In the genomic region with DNA sequence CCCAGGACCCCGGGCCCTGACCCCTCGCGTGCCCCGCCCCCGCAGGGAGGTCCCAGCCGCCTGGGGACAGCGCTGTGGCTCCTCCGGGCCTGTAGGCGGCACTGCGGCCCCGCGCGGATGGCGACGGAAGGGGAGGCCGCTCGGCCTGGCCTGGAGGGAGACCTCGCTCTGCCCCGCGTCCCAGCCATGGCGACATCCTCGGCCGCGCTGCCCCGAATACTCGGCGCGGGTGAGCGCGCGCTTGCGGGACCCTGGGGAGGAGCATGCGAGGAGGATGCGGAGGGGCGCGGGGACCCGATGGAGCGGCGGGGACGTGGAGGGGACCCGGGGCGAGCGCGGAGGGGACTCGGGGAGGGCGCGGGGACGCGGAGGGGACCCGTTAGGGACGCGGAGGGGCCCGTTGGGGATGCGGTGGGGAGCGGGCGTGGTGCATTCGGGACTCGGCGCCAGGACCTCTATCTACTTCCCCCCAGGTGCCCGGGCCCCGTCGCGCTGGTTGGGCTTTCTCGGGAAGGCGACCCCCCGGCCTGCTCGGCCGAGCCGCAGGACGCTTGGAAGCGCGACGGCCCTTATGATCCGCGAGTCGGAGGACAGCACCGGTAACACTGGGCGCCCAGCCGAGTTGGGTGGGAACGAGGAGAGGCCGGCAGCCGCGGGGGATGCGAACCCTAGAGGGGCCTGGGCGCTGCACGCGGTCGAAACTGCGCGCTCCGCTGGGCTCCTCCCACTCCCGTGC, we compare ENCODE assay signal across 8 cellular contexts. TPM values are rescaled to one million over a fixed set of nuclear protein-coding genes. Genes with fewer than 3 reads are reported as not detected.
A peak's percentile ranks its signal among the peaks of the same experiment; 100 is the strongest.
DNase-seq lines count a peak whose midpoint lies in the region; ATAC-seq and TF ChIP-seq lines count a peak whose summit lies in the region.

MRPS2 (plus strand) TSS at position 158 of the 736 bp plus-strand sequence; CDS start at position 187, 29 bp downstream.

- H3K79me2 ChIP-seq in SU-DHL-6 (ENCODE audit: insufficient read depth, low read length) (peaks cover 20% of the 10 kb centered on the region), trophoblast cell (ENCODE audit: control insufficient read depth, insufficient read depth, low read length, poor library complexity) (peaks cover 12% of the 10 kb centered on the region)

- TF ChIP-seq POLR2A in tibial nerve (IDR thresholded peaks at IDR 0.05) = peak in 1 of 2 donors; percentile 30

- H3K27ac Mint-ChIP-seq in activated naive CD8-positive, alpha-beta T cell treated with anti-CD3 and anti-CD28 coated beads, Interleukin-2, amount 10 ng/mL, durations not matched to agents 7 days and 5 days = peak within 1 kb of the TSS; percentile 90

- H3K18ac ChIP-seq in trophoblast cell (ENCODE audit: low read length) = peak within 1 kb of the TSS; percentile 87

- H3K14ac ChIP-seq in trophoblast cell (ENCODE audit: low read length) = peak within 1 kb of the TSS; percentile 42

- H3K27me3 ChIP-seq in SU-DHL-6 (ENCODE audit: low read length) (no peaks in the 10 kb centered on the region), trophoblast cell (ENCODE audit: insufficient read depth, low read length) (no peaks in the 10 kb centered on the region), tibial nerve (no peaks in the 10 kb centered on the region)

- peak within 1 kb of the TSS; percentile 61 for H4K12ac ChIP-seq in trophoblast cell (ENCODE audit: low read depth, low read length)

- no peaks in the 10 kb centered on the region for H3F3A ChIP-seq in SU-DHL-6 (ENCODE audit: insufficient read depth)

- no peaks in the 10 kb centered on the region for H3K36me3 ChIP-seq in SU-DHL-6 (ENCODE audit: low read length)
- peaks cover 37% of the 10 kb centered on the region in 2 experiments for H3K36me3 ChIP-seq in trophoblast cell (ENCODE audit: control insufficient read depth in 1 of 2, insufficient read depth in 2 of 2, low read length in 2 of 2)
- H3K36me3 ChIP-seq in tibial nerve = peaks cover 0 to 40% (median 9%) of the 10 kb centered on the region in 3 donors

- H2AFZ ChIP-seq in SU-DHL-6 (ENCODE audit: low read depth, low read length, severe bottlenecking) (peak within 1 kb of the TSS; percentile 85), trophoblast cell (ENCODE audit: insufficient read depth, low read length, poor library complexity) (peak within 1 kb of the TSS; percentile 90)

- peak within 1 kb of the TSS; percentile 29 for H2BK12ac ChIP-seq in trophoblast cell (ENCODE audit: low read length)

- H2BK120ac ChIP-seq in trophoblast cell (ENCODE audit: insufficient read depth, low read length, poor library complexity) = peak within 1 kb of the TSS; percentile 46

- peak within 1 kb of the TSS; percentile 70 for H2BK5ac ChIP-seq in trophoblast cell (ENCODE audit: low read depth, low read length, poor library complexity)

- H3K4me3 ChIP-seq in SU-DHL-6 (ENCODE audit: insufficient read depth, low read length, poor library complexity, severe bottlenecking) (peak within 1 kb of the TSS; percentile 99), trophoblast cell (ENCODE audit: low read depth, low read length) (peak within 1 kb of the TSS; percentile 95), tibial nerve (peak within 1 kb of the TSS; percentile 65 to 100 (median 72))

- POLR2A ChIA-PET in activated naive CD8-positive, alpha-beta T cell treated with anti-CD3 and anti-CD28 coated beads, Interleukin-2, amount 10 ng/mL, durations not matched to agents 7 days and 5 days (lab: Charles Lee) = no interaction called here

- no CpG with 5 or more reads among the region's 92 CpGs for WGBS in trophoblast cell (ENCODE audit: extremely low coverage, insufficient coverage, insufficient read length)
- 1% methylated on average over 41 to 68 of the region's 92 CpGs for WGBS in tibial nerve, 2 donors

- H3K4me2 ChIP-seq in SU-DHL-6 (ENCODE audit: low read depth, low read length, poor library complexity, severe bottlenecking) (peak within 1 kb of the TSS; percentile 66), trophoblast cell (ENCODE audit: low read length) (peak within 1 kb of the TSS; percentile 99)

- H3K9ac ChIP-seq in SU-DHL-6 (ENCODE audit: low read length) (peak within 1 kb of the TSS; percentile 99), trophoblast cell (ENCODE audit: low read length) (peak within 1 kb of the TSS; percentile 90)

- peak within 1 kb of the TSS; percentile 17 for H2AK5ac ChIP-seq in trophoblast cell (ENCODE audit: low read length)

- H3K23ac ChIP-seq in trophoblast cell (ENCODE audit: low read length) = no peak within 1 kb of the TSS

- ATAC-seq in activated naive CD8-positive, alpha-beta T cell treated with anti-CD3 and anti-CD28 coated beads, Interleukin-2, amount 10 ng/mL, durations not matched to agents 7 days and 5 days (ENCODE audit: low read depth) = peak; percentile 94
- peak; percentile 98 for ATAC-seq in Right ventricle myocardium superior (ENCODE audit: poor library complexity)

- no peaks in the 10 kb centered on the region; the same call in 1 of the 2 replicates for H4K20me1 ChIP-seq in SU-DHL-6 (ENCODE audit: low read depth, low read length)

- TF ChIP-seq CTCF in SU-DHL-6 (IDR thresholded peaks at IDR 0.05; ENCODE audit: insufficient read depth, low read length, poor library complexity, severe bottlenecking) (peak; percentile 74), tibial nerve (IDR thresholded peaks at IDR 0.05) (peak; percentile 88 to 95 (median 91))

- intact Hi-C loops in Right ventricle myocardium superior (cut with DNase I) = no loop called here

- peaks cover 4% of the 10 kb centered on the region for H3K4me1 Mint-ChIP-seq in activated naive CD8-positive, alpha-beta T cell treated with anti-CD3 and anti-CD28 coated beads, Interleukin-2, amount 10 ng/mL, durations not matched to agents 7 days and 5 days

- H3K9me2 ChIP-seq in SU-DHL-6 (replicated peaks; ENCODE audit: insufficient read depth, low read length) = no peaks in the 10 kb centered on the region

- TF ChIP-seq EP300 in tibial nerve (IDR thresholded peaks at IDR 0.05) = peak in 1 of 2 donors; percentile 70

- H3K9me3 ChIP-seq in SU-DHL-6 (ENCODE audit: insufficient read depth, low read length) (no peaks in the 10 kb centered on the region), trophoblast cell (ENCODE audit: insufficient read depth, low read depth, low read length) (no peaks in the 10 kb centered on the region), tibial nerve (no peaks in the 10 kb centered on the region)

- H3K4ac ChIP-seq in trophoblast cell (ENCODE audit: low read depth, low read length) = peak within 1 kb of the TSS; percentile 86

- H3K4me3 Mint-ChIP-seq in activated naive CD8-positive, alpha-beta T cell treated with anti-CD3 and anti-CD28 coated beads, Interleukin-2, amount 10 ng/mL, durations not matched to agents 7 days and 5 days = peak within 1 kb of the TSS; percentile 95

- H3K27me3 Mint-ChIP-seq in activated naive CD8-positive, alpha-beta T cell treated with anti-CD3 and anti-CD28 coated beads, Interleukin-2, amount 10 ng/mL, durations not matched to agents 7 days and 5 days = no peaks in the 10 kb centered on the region

- peak within 1 kb of the TSS; percentile 85 for H4K8ac ChIP-seq in trophoblast cell (ENCODE audit: low read depth, low read length)

- no peaks in the 10 kb centered on the region for H3K9me3 Mint-ChIP-seq in activated naive CD8-positive, alpha-beta T cell treated with anti-CD3 and anti-CD28 coated beads, Interleukin-2, amount 10 ng/mL, durations not matched to agents 7 days and 5 days

- peaks cover 10% of the 10 kb centered on the region for H3K79me1 ChIP-seq in trophoblast cell (ENCODE audit: low read length)

- H3K27ac ChIP-seq in SU-DHL-6 (ENCODE audit: low read depth, low read length) (peak within 1 kb of the TSS; percentile 34; the same call in 1 of the 2 replicates), trophoblast cell (ENCODE audit: low read depth, low read length) (peak within 1 kb of the TSS; percentile 27), tibial nerve (peak within 1 kb of the TSS; percentile 40 to 83 (median 79))

- DNase-seq in ELF-1 (ENCODE audit: low read depth, low spot score) (peak; percentile 88), GOT3 (lab: John Stamatoyannopoulos, UW) (peak; percentile 57), LoVo (ENCODE audit: low spot score) (peak; percentile 90), Right ventricle myocardium superior (peak; percentile 93), trophoblast cell (peak; percentile 85 to 95), tibial nerve (ENCODE audit: low spot score in 2 of 2) (peak; percentile 63 to 65)
- peak; percentile 91 for DNase-seq in activated naive CD8-positive, alpha-beta T cell treated with anti-CD3 and anti-CD28 coated beads, Interleukin-2, amount 10 ng/mL, durations not matched to agents 7 days and 5 days

- H3K4me1 ChIP-seq in trophoblast cell (ENCODE audit: control insufficient read depth in 1 of 2, insufficient read depth in 2 of 2, low read length in 2 of 2) (peaks cover 4 to 11% of the 10 kb centered on the region in 2 experiments), tibial nerve (peaks cover 0 to 34% (median 19%) of the 10 kb centered on the region in 4 donors)

- H3K36me3 Mint-ChIP-seq in activated naive CD8-positive, alpha-beta T cell treated with anti-CD3 and anti-CD28 coated beads, Interleukin-2, amount 10 ng/mL, durations not matched to agents 7 days and 5 days = peaks cover 1% of the 10 kb centered on the region

- peak within 1 kb of the TSS; percentile 77 for H4K91ac ChIP-seq in trophoblast cell (ENCODE audit: low read depth, low read length)

RNA-seq across cellular contexts. Expression of gene MRPS2, which starts in this region (rescaled TPM):
- total RNA-seq in activated naive CD8-positive, alpha-beta T cell treated with anti-CD3 and anti-CD28 coated beads, Interleukin-2, amount 10 ng/mL, durations not matched to agents 7 days and 5 days = 10 to 100 TPM; 29.3 to 30.1 TPM
- total RNA-seq in Right ventricle myocardium superior = 41.7 TPM
- polyA plus RNA-seq in trophoblast cell (2013) = 73.0 and 79.0 TPM in 2 replicates
- total RNA-seq in tibial nerve = 10 to 100 TPM; 24.9 to 29.2 (median 26.3) TPM

Comparison
In these comparisons a context has a peak if more than half of its experiments do, and no peak if none do; other contexts are left out.
1. Peak in every context shown above with its lines: DNase-seq, ATAC-seq, H3K4me3 ChIP-seq and H3K27ac ChIP-seq.
2. H3K27ac ChIP-seq: peak in every context shown above with its lines; median percentile 79 in tibial nerve; 34 in SU-DHL-6; 27 in trophoblast cell.